ENCODE assay signal across 15 cellular contexts in genomic region chr5:100838048-100838473, GRCh38.
DNase-seq lines count a peak whose midpoint lies in the region; ATAC-seq, FAIRE-seq and TF ChIP-seq lines count a peak whose summit lies in the region.
"Had no signal": no experiment of that assay in that cellular context is flagged by ENCODE, and none has a peak within 500 bp of the region (broad histone marks: within the 10 kb centered on the region; RNA-seq: fewer than 3 reads in every experiment).

No MANE protein-coding gene starts in this region.

- no peak overlapping the region for H3K4me2 ChIP-seq in SU-DHL-6 (ENCODE audit: low read depth, low read length, poor library complexity, severe bottlenecking)
- H3K4me2 ChIP-seq: PC-9 had no signal

- TF ChIP-seq CTCF in SU-DHL-6 (IDR thresholded peaks at IDR 0.05; ENCODE audit: insufficient read depth, low read length, poor library complexity, severe bottlenecking) (no peak), endodermal cell (conservative IDR thresholded peaks at IDR 0.05) (no peak), testis (IDR thresholded peaks at IDR 0.05) (no peak)

- H3K4me1 ChIP-seq in endodermal cell (ENCODE audit: control insufficient read depth, insufficient read depth, low read length) (no peaks in the 10 kb centered on the region), testis (no peaks in the 10 kb centered on the region)
- H3K4me1 ChIP-seq: gastroesophageal sphincter had no signal

- no peaks in the 10 kb centered on the region for H3K27me3 ChIP-seq in SU-DHL-6 (ENCODE audit: low read length)
- H3K27me3 ChIP-seq in endodermal cell (ENCODE audit: control insufficient read depth, insufficient read depth, low read length, poor library complexity, severe bottlenecking), result no peaks in the 10 kb centered on the region
- H3K27me3 ChIP-seq in testis, result no peaks in the 10 kb centered on the region
- H3K27me3 ChIP-seq: gastroesophageal sphincter had no signal

- no peak for ATAC-seq in HG03469 (IDR thresholded peaks at IDR 0.05; ENCODE audit: unreplicated experiment)
- ATAC-seq: gastroesophageal sphincter; naive thymus-derived CD8-positive, alpha-beta T cell; right cardiac atrium had no signal

- H3K9ac ChIP-seq in SU-DHL-6 (ENCODE audit: low read length) (no peak overlapping the region), endodermal cell (ENCODE audit: extremely low read depth, low read length, poor library complexity, severe bottlenecking) (no peak overlapping the region)

- H3F3A ChIP-seq in SU-DHL-6 (ENCODE audit: insufficient read depth), result peaks cover 12% of the 10 kb centered on the region

- FAIRE-seq in GM19239 (lab: Jason Lieb, UNC), result peak; percentile 89

- H3K4me3 Mint-ChIP-seq in endodermal cell, result no peak overlapping the region
- H3K4me3 Mint-ChIP-seq: naive thymus-derived CD8-positive, alpha-beta T cell had no signal

- H3K9me3 Mint-ChIP-seq in endodermal cell, result no peaks in the 10 kb centered on the region
- H3K9me3 Mint-ChIP-seq: naive thymus-derived CD8-positive, alpha-beta T cell had no signal

- no peak overlapping the region for H3K27ac Mint-ChIP-seq in endodermal cell

- no peaks in the 10 kb centered on the region for H3K9me2 ChIP-seq in SU-DHL-6 (replicated peaks; ENCODE audit: insufficient read depth, low read length)

- 96 to 100% methylated on average over 2 of the region's 2 CpGs for WGBS in endodermal cell (ENCODE audit: insufficient coverage in 1 of 2, insufficient read length in 1 of 2), 2 experiments
- WGBS in testis, 2 donors, result 93 to 94% methylated on average over 2 of the region's 2 CpGs

- no peaks in the 10 kb centered on the region for H3K9me3 ChIP-seq in SU-DHL-6 (ENCODE audit: insufficient read depth, low read length)
- H3K9me3 ChIP-seq in endodermal cell (ENCODE audit: control insufficient read depth, low read length), result no peaks in the 10 kb centered on the region
- H3K9me3 ChIP-seq in testis, result no peaks in the 10 kb centered on the region
- H3K9me3 ChIP-seq: gastroesophageal sphincter had no signal

- H3K36me3 Mint-ChIP-seq in endodermal cell (ENCODE audit: low read depth), result no peaks in the 10 kb centered on the region

- no peaks in the 10 kb centered on the region for H3K27me3 Mint-ChIP-seq in endodermal cell (ENCODE audit: insufficient read depth)
- H3K27me3 Mint-ChIP-seq: naive thymus-derived CD8-positive, alpha-beta T cell had no signal

- H3K79me2 ChIP-seq in SU-DHL-6 (ENCODE audit: insufficient read depth, low read length), result peaks cover 16% of the 10 kb centered on the region; the same call in 1 of the 2 replicates

- H3K27ac ChIP-seq in SU-DHL-6 (ENCODE audit: low read depth, low read length) (peak overlapping the region; percentile 3; the same call in 1 of the 2 replicates), endodermal cell (ENCODE audit: low read depth, low read length) (no peak overlapping the region), testis (no peak overlapping the region)
- H3K27ac ChIP-seq: gastroesophageal sphincter, PC-9 had no signal

- H2AFZ ChIP-seq in SU-DHL-6 (ENCODE audit: low read depth, low read length, severe bottlenecking), result no peak overlapping the region
- H2AFZ ChIP-seq: PC-9 had no signal

- peaks cover 26% of the 10 kb centered on the region for H3K4me1 Mint-ChIP-seq in endodermal cell

- H3K36me3 ChIP-seq in SU-DHL-6 (ENCODE audit: low read length) (peaks cover 31% of the 10 kb centered on the region), endodermal cell (ENCODE audit: control insufficient read depth, insufficient read depth, low read length) (peaks cover 40% of the 10 kb centered on the region), testis (ENCODE audit: low read depth, missing control alignments) (no peaks in the 10 kb centered on the region)
- H3K36me3 ChIP-seq: gastroesophageal sphincter had no signal

- DNase-seq in ELR (ENCODE audit: low read depth) (peak; percentile 29), GM19239 (ENCODE audit: insufficient read length, low spot score) (no peak), lung microvascular endothelial cell (ENCODE audit: low read depth in 2 of 2) (peak; percentile 13 to 56), endodermal cell (no peak), testis (no peak)
- DNase-seq: activated CD8-positive, alpha-beta memory T cell treated with anti-CD3 and anti-CD28 coated beads for 24 hours; amygdala; COR-L47; naive thymus-derived CD8-positive, alpha-beta T cell; PC-9; right cardiac atrium; substantia nigra had no signal

- TF ChIP-seq POLR2A in testis (IDR thresholded peaks at IDR 0.05), result no peak

- intact Hi-C loops in testis (cut with DNase I; ENCODE audit: low total_unique reads), result no loop called here

- H3K4me3 ChIP-seq in SU-DHL-6 (ENCODE audit: insufficient read depth, low read length, poor library complexity, severe bottlenecking) (no peak overlapping the region), endodermal cell (ENCODE audit: low read length) (no peak overlapping the region), testis (no peak overlapping the region)
- H3K4me3 ChIP-seq: gastroesophageal sphincter, PC-9 had no signal

- H4K20me1 ChIP-seq in SU-DHL-6 (ENCODE audit: low read depth, low read length), result no peaks in the 10 kb centered on the region

Comparison
In these comparisons a context has a peak if more than half of its experiments do, and no peak if none do; other contexts are left out.
1. DNase-seq: peak in ELR (single experiment) and lung microvascular endothelial cell (2 of 2); none in GM19239 (single experiment), endodermal cell (single experiment) and testis (single experiment).